Comparison of ENCODE assay signal across 9 cellular contexts in the genomic region with DNA sequence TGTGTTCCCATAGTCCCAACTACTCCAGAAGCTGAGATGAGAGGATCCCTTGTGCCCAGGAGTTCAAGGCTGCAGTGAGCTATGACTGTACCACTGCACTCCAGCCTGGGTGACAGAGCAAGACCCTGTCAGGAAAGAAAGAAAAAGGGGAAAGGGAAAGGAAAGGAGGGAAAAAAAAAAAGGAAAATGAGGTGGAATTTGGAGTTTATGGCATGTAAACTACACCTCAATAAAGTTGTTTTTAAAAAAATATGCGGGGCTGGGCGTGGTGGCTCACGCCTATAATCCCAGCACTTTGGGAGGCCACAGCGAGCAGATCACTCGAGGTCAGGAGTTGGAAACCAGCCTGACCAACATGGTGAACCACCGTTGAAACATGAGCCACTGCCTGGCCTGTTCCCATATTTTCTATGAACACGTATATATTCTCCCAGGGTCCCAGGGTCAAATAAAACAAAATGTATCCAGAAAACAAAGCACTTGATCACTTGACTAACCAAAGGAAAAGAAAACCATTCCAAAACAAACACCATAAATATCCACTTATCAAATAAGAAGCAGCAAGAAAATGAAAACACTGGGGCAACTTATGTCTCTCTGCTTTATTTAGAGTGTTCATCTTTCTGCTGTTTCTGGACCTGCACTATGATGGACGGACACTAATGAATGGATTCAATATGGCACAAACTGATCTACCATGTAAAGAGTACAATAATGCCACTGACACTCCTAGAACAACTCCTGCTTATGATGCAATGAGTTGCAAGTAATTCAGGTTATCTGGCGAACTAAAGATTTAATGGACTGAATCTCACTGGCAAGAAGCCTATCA. TPM values are rescaled to one million over a fixed set of nuclear protein-coding genes. Genes with fewer than 3 reads are reported as not detected.
DNase-seq lines count a peak whose midpoint lies in the region; ATAC-seq and TF ChIP-seq lines count a peak whose summit lies in the region.
"Had no signal": no experiment of that assay in that cellular context is flagged by ENCODE, and none has a peak within 500 bp of the region (broad histone marks: within the 10 kb centered on the region; RNA-seq: fewer than 3 reads in every experiment).

No MANE protein-coding gene starts in this region.

- no peaks in the 10 kb centered on the region for H3K27me3 ChIP-seq in thoracic aorta (replicated peaks; ENCODE audit: insufficient read depth)
- H3K27me3 ChIP-seq: SJSA1 had no signal

- POLR2A ChIA-PET in activated CD8-positive, alpha-beta T cell treated with anti-CD3 and anti-CD28 coated beads for 36 hours (lab: Charles Lee) = interaction anchor here (0.6 kb wide), 1 partner anchor 24 kb away, joined by 3 read pairs; no protein-coding TSS in a partner anchor

- H3K4me1 ChIP-seq in thoracic aorta (ENCODE audit: control insufficient read depth in 1 of 2, low read depth in 2 of 2) = no peaks in the 10 kb centered on the region
- H3K4me1 ChIP-seq: SJSA1 had no signal

- no peaks in the 10 kb centered on the region for H3K36me3 ChIP-seq in thoracic aorta
- H3K36me3 ChIP-seq: SJSA1 had no signal

- CTCF ChIA-PET in activated CD8-positive, alpha-beta T cell treated with anti-CD3 and anti-CD28 coated beads for 36 hours (lab: Charles Lee) = no interaction called here

- peaks cover 9% of the 10 kb centered on the region for H3K36me3 Mint-ChIP-seq in activated naive CD4-positive, alpha-beta T cell treated with anti-CD3 and anti-CD28 coated beads, Interleukin-2, amount 50 U/mL, for 24 hours
- H3K36me3 Mint-ChIP-seq in activated naive CD4-positive, alpha-beta T cell treated with anti-CD3 and anti-CD28 coated beads, Interleukin-2, amount 50 U/mL, for 72 hours = peaks cover 7 to 27% of the 10 kb centered on the region in 2 donors
- peaks cover 26% of the 10 kb centered on the region for H3K36me3 Mint-ChIP-seq in activated CD8-positive, alpha-beta T cell treated with anti-CD3 and anti-CD28 coated beads for 36 hours (ENCODE audit: low read depth)

- peak overlapping the region; percentile 86 for H3K4me3 Mint-ChIP-seq in activated naive CD4-positive, alpha-beta T cell treated with anti-CD3 and anti-CD28 coated beads, Interleukin-2, amount 50 U/mL, for 24 hours
- peak overlapping the region; percentile 68 for H3K4me3 Mint-ChIP-seq in activated CD8-positive, alpha-beta T cell treated with anti-CD3 and anti-CD28 coated beads for 36 hours

- no peak overlapping the region for H3K4me3 ChIP-seq in fibroblast of the aortic adventitia (ENCODE audit: low read depth, low read length)
- H3K4me3 ChIP-seq in thoracic aorta = peak overlapping the region; percentile 46
- H3K4me3 ChIP-seq: SJSA1 had no signal

- H3K27ac Mint-ChIP-seq in activated naive CD4-positive, alpha-beta T cell treated with anti-CD3 and anti-CD28 coated beads, Interleukin-2, amount 50 U/mL, for 24 hours = peak overlapping the region; percentile 84
- H3K27ac Mint-ChIP-seq in activated naive CD4-positive, alpha-beta T cell treated with anti-CD3 and anti-CD28 coated beads, Interleukin-2, amount 50 U/mL, for 72 hours = peak overlapping the region in 1 of 2 donors; percentile 48
- H3K27ac Mint-ChIP-seq in activated CD8-positive, alpha-beta T cell treated with anti-CD3 and anti-CD28 coated beads for 36 hours = peak overlapping the region; percentile 69

- H3K27me3 Mint-ChIP-seq in activated naive CD4-positive, alpha-beta T cell treated with anti-CD3 and anti-CD28 coated beads, Interleukin-2, amount 50 U/mL, for 24 hours = no peaks in the 10 kb centered on the region
- no peaks in the 10 kb centered on the region for H3K27me3 Mint-ChIP-seq in activated CD8-positive, alpha-beta T cell treated with anti-CD3 and anti-CD28 coated beads for 36 hours

- no peak overlapping the region for H3K27ac ChIP-seq in thoracic aorta
- H3K27ac ChIP-seq: SJSA1 had no signal

- ATAC-seq in activated naive CD4-positive, alpha-beta T cell treated with anti-CD3 and anti-CD28 coated beads, Interleukin-2, amount 50 U/mL, for 72 hours = no peak
- ATAC-seq in activated CD8-positive, alpha-beta T cell treated with anti-CD3 and anti-CD28 coated beads for 36 hours = no peak
- ATAC-seq in thoracic aorta (ENCODE audit: insufficient number of reproducible peaks, low FRiP score, low read depth) = no peak
- ATAC-seq in GM18907 (IDR thresholded peaks at IDR 0.05; ENCODE audit: unreplicated experiment) = no peak

- H3K9me3 Mint-ChIP-seq in activated naive CD4-positive, alpha-beta T cell treated with anti-CD3 and anti-CD28 coated beads, Interleukin-2, amount 50 U/mL, for 24 hours = peaks cover 3% of the 10 kb centered on the region
- H3K9me3 Mint-ChIP-seq in activated naive CD4-positive, alpha-beta T cell treated with anti-CD3 and anti-CD28 coated beads, Interleukin-2, amount 50 U/mL, for 72 hours = peaks cover 0 to 4% of the 10 kb centered on the region in 2 donors
- H3K9me3 Mint-ChIP-seq in activated CD8-positive, alpha-beta T cell treated with anti-CD3 and anti-CD28 coated beads for 36 hours = no peaks in the 10 kb centered on the region

- H3K4me1 Mint-ChIP-seq in activated naive CD4-positive, alpha-beta T cell treated with anti-CD3 and anti-CD28 coated beads, Interleukin-2, amount 50 U/mL, for 24 hours = peaks cover 80% of the 10 kb centered on the region
- peaks cover 75% of the 10 kb centered on the region for H3K4me1 Mint-ChIP-seq in activated CD8-positive, alpha-beta T cell treated with anti-CD3 and anti-CD28 coated beads for 36 hours (ENCODE audit: low read depth)

- intact Hi-C loops in activated CD8-positive, alpha-beta T cell treated with anti-CD3 and anti-CD28 coated beads for 36 hours (cut with micrococcal nuclease) = no loop called here

- no peak for TF ChIP-seq CTCF in activated CD8-positive, alpha-beta T cell treated with anti-CD3 and anti-CD28 coated beads for 36 hours (IDR thresholded peaks at IDR 0.05)
- TF ChIP-seq CTCF in fibroblast of the aortic adventitia (IDR thresholded peaks at IDR 0.05; ENCODE audit: insufficient read depth, low read length) (no peak), thoracic aorta (IDR thresholded peaks at IDR 0.05) (no peak)

- no peak for DNase-seq in activated naive CD4-positive, alpha-beta T cell treated with anti-CD3 and anti-CD28 coated beads, Interleukin-2, amount 50 U/mL, for 72 hours (ENCODE audit: low spot score in 2 of 2)
- DNase-seq in activated CD8-positive, alpha-beta T cell treated with anti-CD3 and anti-CD28 coated beads for 36 hours = no peak
- DNase-seq in fibroblast of the aortic adventitia (ENCODE audit: low read depth) (peak; percentile 59), thoracic aorta (ENCODE audit: low spot score) (no peak), kidney glomerular epithelial cell (lab: John Stamatoyannopoulos, UW) (no peak)
- no peak for DNase-seq in stimulated activated CD4-positive, alpha-beta T cell treated with anti-CD3 and anti-CD28 coated beads, Interleukin-15, amount 100 ng/mL, for 24 hours

- no peaks in the 10 kb centered on the region for H3K9me3 ChIP-seq in thoracic aorta
- H3K9me3 ChIP-seq: SJSA1 had no signal

RNA-seq across cellular contexts. Expression of a gene that starts 56.8 kb away (rescaled TPM):
- total RNA-seq in activated naive CD4-positive, alpha-beta T cell treated with anti-CD3 and anti-CD28 coated beads, Interleukin-2, amount 50 U/mL, for 72 hours = 10 to 100 TPM; 31.8 to 40.2 TPM
- 10 to 100 TPM; 42.5 to 42.8 TPM for total RNA-seq in activated CD8-positive, alpha-beta T cell treated with anti-CD3 and anti-CD28 coated beads for 36 hours
- 11.7 and 22.0 TPM in 2 replicates for total RNA-seq in fibroblast of the aortic adventitia (ENCODE audit: low replicate concordance)
- total RNA-seq in thoracic aorta = 10 to 100 TPM; 14.5 to 15.6 TPM
